Comparison of ENCODE assay signal across 17 cellular contexts in the genomic region with DNA sequence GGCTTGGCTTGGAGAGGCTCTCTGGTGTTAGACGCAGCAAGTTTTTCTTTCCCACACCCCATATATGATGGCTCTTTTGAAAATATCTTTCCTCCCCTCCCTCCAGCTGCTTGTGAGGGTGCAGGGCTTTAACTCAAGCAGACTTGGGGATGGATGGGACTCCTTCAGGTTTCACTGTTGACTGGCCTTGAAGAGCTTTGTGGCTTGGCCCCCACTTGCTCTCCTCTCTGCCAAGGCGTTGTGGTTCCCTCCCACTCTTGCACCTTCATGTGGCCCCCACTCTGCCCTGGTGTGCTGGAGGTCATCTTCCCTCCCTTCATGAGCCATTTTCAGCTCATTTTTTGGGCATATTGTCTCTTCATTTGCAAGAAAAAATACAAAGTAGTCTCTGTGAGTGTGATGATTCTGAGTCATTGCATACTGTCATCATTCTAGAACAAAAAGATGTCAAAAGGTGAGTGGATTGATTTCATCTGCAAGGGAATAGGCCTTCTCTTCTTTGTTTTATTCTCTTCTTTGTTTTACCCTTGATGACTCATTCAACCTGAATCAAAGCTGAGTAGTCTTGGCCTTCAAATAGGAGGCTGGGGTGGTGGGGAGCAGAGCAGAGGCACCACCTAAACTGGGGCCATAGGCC. TPM values are rescaled to one million over a fixed set of nuclear protein-coding genes. Genes with fewer than 3 reads are reported as not detected.
A peak's percentile ranks its signal among the peaks of the same experiment; 100 is the strongest.
DNase-seq lines count a peak whose midpoint lies in the region; ATAC-seq, FAIRE-seq and TF ChIP-seq lines count a peak whose summit lies in the region.
"Had no signal": no experiment of that assay in that cellular context is flagged by ENCODE, and none has a peak within 500 bp of the region (broad histone marks: within the 10 kb centered on the region; RNA-seq: fewer than 3 reads in every experiment).

No MANE protein-coding gene starts in this region.

- no peaks in the 10 kb centered on the region for H3K79me2 ChIP-seq in endothelial cell of umbilical vein (ENCODE audit: control insufficient read depth, insufficient read depth, low read length)
- H3K79me2 ChIP-seq in mesendoderm (ENCODE audit: control insufficient read depth, insufficient read depth, low read length): no peaks in the 10 kb centered on the region

- H4K20me1 ChIP-seq in IMR-90 (ENCODE audit: insufficient read depth, low read length) (no peaks in the 10 kb centered on the region), endothelial cell of umbilical vein (replicated peaks; ENCODE audit: control insufficient read depth, extremely low read depth, insufficient read depth, low read length) (no peaks in the 10 kb centered on the region)

- no peak for TF ChIP-seq RAD21 in IMR-90 (IDR thresholded peaks at IDR 0.05; ENCODE audit: low read length)

- H3K27ac ChIP-seq in IMR-90 (ENCODE audit: insufficient read depth, low read length) (peak overlapping the region; percentile 81; the same call in 1 of the 2 replicates), endothelial cell of umbilical vein (ENCODE audit: insufficient read depth, low read depth, low read length) (no peak overlapping the region), lower lobe of right lung (peak overlapping the region; percentile 36), mesendoderm (ENCODE audit: low read depth, low read length) (no peak overlapping the region)

- DNase-seq in Caki2 (ENCODE audit: low read depth) (peak; percentile 37), IMR-90 (peak; percentile 4), endothelial cell of umbilical vein (ENCODE audit: low read depth, low spot score) (no peak), lower lobe of right lung (no peak), HuH-7.5 (ENCODE audit: low spot score) (no peak), NCI-H2227 (lab: John Stamatoyannopoulos, UW; ENCODE audit: unreplicated experiment) (no peak), mesendoderm (no peak)
- DNase-seq: anterior cingulate cortex; MM.1S; natural killer cell; NCI-H1930; NCI-H524; Peyer's patch; stimulated activated naive CD8-positive, alpha-beta T cell treated with anti-CD3 and anti-CD28 coated beads, Interleukin-15, Interleukin-2, amounts not matched to agents 100 U/mL and 50 U/mL, for 24 hours had no signal

- H2AK5ac ChIP-seq in IMR-90 (ENCODE audit: low read depth, low read length): no peak overlapping the region
- H2AK5ac ChIP-seq in mesendoderm (ENCODE audit: low read length): no peak overlapping the region

- H3K36me3 ChIP-seq in IMR-90 (ENCODE audit: control insufficient read depth, insufficient read depth, low read length) (no peaks in the 10 kb centered on the region), endothelial cell of umbilical vein (ENCODE audit: control insufficient read depth in 2 of 2, extremely low read depth in 1 of 2, insufficient read depth in 2 of 2, low read length in 2 of 2) (no peaks in the 10 kb centered on the region), lower lobe of right lung (no peaks in the 10 kb centered on the region), mesendoderm (ENCODE audit: control insufficient read depth, insufficient read depth, low read length) (no peaks in the 10 kb centered on the region)
- H3K36me3 ChIP-seq: Peyer's patch had no signal

- H3K4me1 ChIP-seq in IMR-90 (ENCODE audit: control insufficient read depth, insufficient read depth, low read length) (peaks cover 16% of the 10 kb centered on the region; the same call in 1 of the 2 replicates), endothelial cell of umbilical vein (ENCODE audit: control insufficient read depth, extremely low read depth, insufficient read depth, low read length) (no peaks in the 10 kb centered on the region), lower lobe of right lung (peaks cover 12% of the 10 kb centered on the region), mesendoderm (ENCODE audit: control insufficient read depth, low read depth, low read length) (no peaks in the 10 kb centered on the region)
- H3K4me1 ChIP-seq: Peyer's patch had no signal

- H3K27me3 ChIP-seq in IMR-90 (ENCODE audit: control insufficient read depth, insufficient read depth, low read length): peaks cover 10% of the 10 kb centered on the region
- peaks cover 85 to 91% of the 10 kb centered on the region in 2 experiments for H3K27me3 ChIP-seq in endothelial cell of umbilical vein (ENCODE audit: control insufficient read depth in 2 of 2, insufficient read depth in 2 of 2, low read length in 2 of 2)
- H3K27me3 ChIP-seq in lower lobe of right lung (ENCODE audit: low read depth): no peaks in the 10 kb centered on the region
- no peaks in the 10 kb centered on the region for H3K27me3 ChIP-seq in mesendoderm (ENCODE audit: insufficient read depth, low read length, poor library complexity)
- H3K27me3 ChIP-seq: Peyer's patch had no signal

- H3K9me3 ChIP-seq in IMR-90 (ENCODE audit: control insufficient read depth, insufficient read depth, low read length) (no peaks in the 10 kb centered on the region), endothelial cell of umbilical vein (replicated peaks; ENCODE audit: control insufficient read depth, insufficient read depth, low read length) (no peaks in the 10 kb centered on the region), lower lobe of right lung (no peaks in the 10 kb centered on the region)
- H3K9me3 ChIP-seq: Peyer's patch had no signal

- peak; percentile 21 for FAIRE-seq in endothelial cell of umbilical vein (lab: Jason Lieb, UNC)
- FAIRE-seq: HTR-8/SVneo had no signal

- TF ChIP-seq CTCF in IMR-90 (conservative IDR thresholded peaks at IDR 0.05; ENCODE audit: low read depth, low read length): no peak
- TF ChIP-seq CTCF in endothelial cell of umbilical vein (IDR thresholded peaks at IDR 0.05; ENCODE audit: extremely low read depth in 1 of 2, insufficient read depth in 1 of 2, low read depth in 1 of 2, low read length in 2 of 2): no peak
- TF ChIP-seq CTCF in lower lobe of right lung (IDR thresholded peaks at IDR 0.05): no peak

- H3K9ac ChIP-seq in IMR-90 (ENCODE audit: low read depth, low read length) (peak overlapping the region; percentile 29; the same call in 1 of the 2 replicates), endothelial cell of umbilical vein (replicated peaks; ENCODE audit: extremely low read depth, insufficient read depth, low read length) (no peak overlapping the region), mesendoderm (ENCODE audit: low read length) (no peak overlapping the region)

- H2BK120ac ChIP-seq in IMR-90 (ENCODE audit: low read depth, low read length) (no peak overlapping the region; the same call in 1 of the 2 replicates), mesendoderm (ENCODE audit: low read depth, low read length) (no peak overlapping the region)

- H2BK15ac ChIP-seq in IMR-90 (ENCODE audit: low read depth, low read length) (0 out of 3 replicates have a peak overlapping the region, but pooled peaks have one; percentile 12), mesendoderm (replicated peaks; ENCODE audit: low read depth) (no peak overlapping the region)

- ATAC-seq in IMR-90 (ENCODE audit: low read depth) (no peak), lower lobe of right lung (no peak), HG03439 (IDR thresholded peaks at IDR 0.05; ENCODE audit: unreplicated experiment) (no peak)
- ATAC-seq: natural killer cell; stimulated activated naive CD8-positive, alpha-beta T cell treated with anti-CD3 and anti-CD28 coated beads, Interleukin-15, Interleukin-2, amounts not matched to agents 100 U/mL and 50 U/mL, for 24 hours had no signal

- no peak overlapping the region; a peak in 1 of 4 replicates for H4K8ac ChIP-seq in IMR-90 (ENCODE audit: low read depth in 2 of 2, low read length in 2 of 2)
- no peak overlapping the region for H4K8ac ChIP-seq in mesendoderm (ENCODE audit: low read depth, low read length)

- H3K18ac ChIP-seq in IMR-90 (ENCODE audit: low read depth, low read length) (peak overlapping the region; percentile 28; the same call in 1 of the 2 replicates), mesendoderm (ENCODE audit: low read length) (no peak overlapping the region)

- H3K4me2 ChIP-seq in IMR-90 (ENCODE audit: low read depth, low read length) (peak overlapping the region; percentile 12; the same call in 1 of the 2 replicates), endothelial cell of umbilical vein (ENCODE audit: insufficient read depth, low read length) (no peak overlapping the region), mesendoderm (ENCODE audit: low read length) (no peak overlapping the region)

- in situ Hi-C loops in Caki2 (cut with HindIII; ENCODE audit: low pct_unique_long_range_greater_than_20kb, low sequenced_read_pairs) (no loop called here), IMR-90 (cut with MboI; ENCODE audit: low sequenced_read_pairs) (no loop called here)

- no peak for TF ChIP-seq POLR2A in IMR-90 (IDR thresholded peaks at IDR 0.05; ENCODE audit: low read depth, low read length)
- no peak for TF ChIP-seq POLR2A in endothelial cell of umbilical vein (IDR thresholded peaks at IDR 0.05; ENCODE audit: low read depth, low read length)

- peak overlapping the region; percentile 57 for H2BK20ac ChIP-seq in IMR-90 (ENCODE audit: low read depth, low read length)

- H2BK5ac ChIP-seq in IMR-90 (ENCODE audit: low read depth, low read length, poor library complexity, severe bottlenecking) (no peak overlapping the region), mesendoderm (ENCODE audit: low read length) (no peak overlapping the region)

- H3K4ac ChIP-seq in IMR-90 (ENCODE audit: low read depth, low read length) (peak overlapping the region; percentile 52; the same call in 1 of the 2 replicates), mesendoderm (ENCODE audit: low read depth, low read length) (no peak overlapping the region)

- H4K91ac ChIP-seq in IMR-90 (ENCODE audit: insufficient read depth, low read depth, low read length): peak overlapping the region; percentile 12; the same call in 1 of the 2 replicates

- H4K5ac ChIP-seq in IMR-90 (ENCODE audit: low read depth, low read length): peak overlapping the region; percentile 11; the same call in 1 of the 2 replicates
- no peak overlapping the region for H4K5ac ChIP-seq in mesendoderm (ENCODE audit: low read length)

- H3K4me3 ChIP-seq in IMR-90 (ENCODE audit: insufficient read depth, low read depth, low read length): no peak overlapping the region
- H3K4me3 ChIP-seq in endothelial cell of umbilical vein (replicated peaks in 1 of 3; ENCODE audit: insufficient read depth in 1 of 3, low read depth in 1 of 3, low read length in 3 of 3): no peak overlapping the region
- no peak overlapping the region for H3K4me3 ChIP-seq in lower lobe of right lung
- no peak overlapping the region for H3K4me3 ChIP-seq in mesendoderm (ENCODE audit: low read length)
- H3K4me3 ChIP-seq: Peyer's patch had no signal

- no peaks in the 10 kb centered on the region for H3K79me1 ChIP-seq in IMR-90 (ENCODE audit: low read depth in 1 of 2, low read length in 2 of 2)
- no peaks in the 10 kb centered on the region for H3K79me1 ChIP-seq in mesendoderm (ENCODE audit: low read length)

- dilution Hi-C loops in IMR-90 (cut with HindIII; ENCODE audit: low sequenced_read_pairs, unreplicated experiment) (no loop called here), endothelial cell of umbilical vein (cut with MboI; ENCODE audit: extremely low pct_ligation_motif_present, low sequenced_read_pairs) (no loop called here)

- POLR2A ChIA-PET in IMR-90 (lab: Charles Lee; ENCODE audit: unreplicated experiment): no interaction called here
- POLR2A ChIA-PET in endothelial cell of umbilical vein (lab: Charles Lee): no interaction called here

- H2AK9ac ChIP-seq in IMR-90 (replicated peaks; ENCODE audit: low read depth, low read length, poor library complexity): no peak overlapping the region

- no peak overlapping the region for H2AFZ ChIP-seq in IMR-90 (replicated peaks; ENCODE audit: low read length, poor library complexity)
- H2AFZ ChIP-seq in endothelial cell of umbilical vein (ENCODE audit: low read depth, low read length): no peak overlapping the region

- H3K14ac ChIP-seq in IMR-90 (replicated peaks; ENCODE audit: low read depth, low read length): peak overlapping the region; percentile 14; the same call in 1 of the 2 replicates

- H3K23ac ChIP-seq in IMR-90 (ENCODE audit: low read depth, low read length) (no peak overlapping the region), mesendoderm (ENCODE audit: low read length) (no peak overlapping the region)

- BruUV-seq in IMR-90 (replicated peaks; lab: Mats Ljungman, UMichigan) (no TSS peak), endothelial cell of umbilical vein (replicated peaks; lab: Mats Ljungman, UMichigan) (no TSS peak)

- no CpG with 5 or more reads among the region's 2 CpGs for WGBS in IMR-90 (ENCODE audit: extremely low coverage in 2 of 2, insufficient read length in 1 of 2), 2 experiments
- WGBS in mesendoderm (ENCODE audit: extremely low coverage, insufficient coverage, low lambda C conversion rate): no CpG with 5 or more reads among the region's 2 CpGs

- intact Hi-C loops in IMR-90 (cut with micrococcal nuclease): no loop called here
- intact Hi-C loops in endothelial cell of umbilical vein (cut with micrococcal nuclease): no loop called here
- intact Hi-C loops in lower lobe of right lung (cut with DNase I): no loop called here

- CTCF ChIA-PET in IMR-90 (lab: Yijun Ruan, JAX) (no interaction called here), endothelial cell of umbilical vein (lab: Charles Lee) (interaction anchor here (1.3 to 2.7 kb wide), 6 partner anchors 9 to 150 kb away, joined by 3 to 11 read pairs (median 6); no protein-coding TSS in a partner anchor)

- H3K9me1 ChIP-seq in IMR-90 (ENCODE audit: insufficient read depth, low read length) (no peaks in the 10 kb centered on the region), endothelial cell of umbilical vein (replicated peaks; ENCODE audit: control insufficient read depth, extremely low read depth, insufficient read depth, low read length) (no peaks in the 10 kb centered on the region)

- no peak overlapping the region for H3K56ac ChIP-seq in IMR-90 (ENCODE audit: extremely low read depth, insufficient read depth, low read length)
- no peak overlapping the region for H3K56ac ChIP-seq in mesendoderm (ENCODE audit: low read length)

RNA-seq across cellular contexts. Expression of a gene that starts 25.5 kb away (rescaled TPM):
- total RNA-seq in Caki2 (2014; rRNA removed; shearing (Covaris generic); ENCODE audit: low replicate concordance): not detected in 2 replicates
- total RNA-seq in IMR-90 (2012; rRNA removed): not detected in 2 replicates
- not detected in 2 replicates for polyA plus RNA-seq in IMR-90 (2012; rRNA removed)
- not detected in 2 replicates for polyA plus RNA-seq in IMR-90 (2012; cell fraction: cytosol; rRNA removed)
- 0.10 TPM in 1 of 2 replicates, not detected in the other for polyA plus RNA-seq in IMR-90 (2012; cell fraction: nucleus; rRNA removed; ENCODE audit: low replicate concordance)
- total RNA-seq in endothelial cell of umbilical vein: not detected in 2 replicates
- polyA plus RNA-seq in endothelial cell of umbilical vein: not detected in 2 replicates
- not detected in 2 replicates for polyA plus RNA-seq in endothelial cell of umbilical vein (2011; cell fraction: cytosol; rRNA removed)
- polyA plus RNA-seq in endothelial cell of umbilical vein (2011; cell fraction: nucleus; rRNA removed): not detected in 2 replicates
- not detected in 2 replicates for polyA plus RNA-seq in endothelial cell of umbilical vein (2012)
- not detected in 2 replicates for polyA minus RNA-seq in endothelial cell of umbilical vein
- polyA minus RNA-seq in endothelial cell of umbilical vein (2011; cell fraction: cytosol; rRNA and poly(A)+ RNA removed): not detected
- not detected in 2 replicates for polyA minus RNA-seq in endothelial cell of umbilical vein (2011; cell fraction: nucleus; rRNA and poly(A)+ RNA removed)
- total RNA-seq in lower lobe of right lung: 0.95 TPM
- 0.55 TPM for polyA plus RNA-seq in mesendoderm (2013, experiment 1 of 2)
- 0.60 TPM for polyA plus RNA-seq in mesendoderm (2013, experiment 2 of 2)
- total RNA-seq: natural killer cell, progenitor cell of endocrine pancreas had no signal

RNA-seq across cellular contexts. Expression of a gene that starts 28.6 kb away (rescaled TPM):
- not detected in 2 replicates for total RNA-seq in Caki2 (2014; rRNA removed; shearing (Covaris generic); ENCODE audit: low replicate concordance)
- total RNA-seq in IMR-90 (2012; rRNA removed): under 0.01 TPM in 1 of 2 replicates, not detected in the other
- not detected in 2 replicates for polyA plus RNA-seq in IMR-90 (2012; rRNA removed)
- 0.02 and 0.14 TPM in 2 replicates for polyA plus RNA-seq in IMR-90 (2012; cell fraction: cytosol; rRNA removed)
- 0.02 TPM in 1 of 2 replicates, not detected in the other for polyA plus RNA-seq in IMR-90 (2012; cell fraction: nucleus; rRNA removed; ENCODE audit: low replicate concordance)
- not detected in 2 replicates for total RNA-seq in endothelial cell of umbilical vein
- not detected in 2 replicates for polyA plus RNA-seq in endothelial cell of umbilical vein
- polyA plus RNA-seq in endothelial cell of umbilical vein (2011; cell fraction: cytosol; rRNA removed): not detected in 2 replicates
- polyA plus RNA-seq in endothelial cell of umbilical vein (2011; cell fraction: nucleus; rRNA removed): not detected in 2 replicates
- polyA plus RNA-seq in endothelial cell of umbilical vein (2012): not detected in 2 replicates
- not detected in 2 replicates for polyA minus RNA-seq in endothelial cell of umbilical vein
- polyA minus RNA-seq in endothelial cell of umbilical vein (2011; cell fraction: cytosol; rRNA and poly(A)+ RNA removed): not detected
- polyA minus RNA-seq in endothelial cell of umbilical vein (2011; cell fraction: nucleus; rRNA and poly(A)+ RNA removed): not detected in 2 replicates
- 34.5 TPM for total RNA-seq in lower lobe of right lung
- polyA plus RNA-seq in mesendoderm (2013, experiment 1 of 2): 0.08 TPM
- 0.10 TPM for polyA plus RNA-seq in mesendoderm (2013, experiment 2 of 2)
- total RNA-seq: natural killer cell had no signal

Comparison
In these comparisons a context has a peak if more than half of its experiments do, and no peak if none do; other contexts are left out.
1. DNase-seq: peak in Caki2 (single experiment) and IMR-90 (single experiment); none in endothelial cell of umbilical vein (single experiment), lower lobe of right lung (single experiment), HuH-7.5 (single experiment), NCI-H2227 (single experiment) and mesendoderm (single experiment).
2. H3K27ac ChIP-seq: peak in IMR-90 (single experiment) and lower lobe of right lung (single experiment); none in endothelial cell of umbilical vein (single experiment) and mesendoderm (single experiment).
3. RNA of a gene that starts 28.6 kb away (total RNA-seq): 34.5 TPM in lower lobe of right lung (single experiment); not detected in Caki2, under 0.01 TPM in IMR-90 and not detected in endothelial cell of umbilical vein; every median in the first group is over 10 times any median in the second.